Comparison of ENCODE assay signal across 8 cellular contexts in the genomic region with DNA sequence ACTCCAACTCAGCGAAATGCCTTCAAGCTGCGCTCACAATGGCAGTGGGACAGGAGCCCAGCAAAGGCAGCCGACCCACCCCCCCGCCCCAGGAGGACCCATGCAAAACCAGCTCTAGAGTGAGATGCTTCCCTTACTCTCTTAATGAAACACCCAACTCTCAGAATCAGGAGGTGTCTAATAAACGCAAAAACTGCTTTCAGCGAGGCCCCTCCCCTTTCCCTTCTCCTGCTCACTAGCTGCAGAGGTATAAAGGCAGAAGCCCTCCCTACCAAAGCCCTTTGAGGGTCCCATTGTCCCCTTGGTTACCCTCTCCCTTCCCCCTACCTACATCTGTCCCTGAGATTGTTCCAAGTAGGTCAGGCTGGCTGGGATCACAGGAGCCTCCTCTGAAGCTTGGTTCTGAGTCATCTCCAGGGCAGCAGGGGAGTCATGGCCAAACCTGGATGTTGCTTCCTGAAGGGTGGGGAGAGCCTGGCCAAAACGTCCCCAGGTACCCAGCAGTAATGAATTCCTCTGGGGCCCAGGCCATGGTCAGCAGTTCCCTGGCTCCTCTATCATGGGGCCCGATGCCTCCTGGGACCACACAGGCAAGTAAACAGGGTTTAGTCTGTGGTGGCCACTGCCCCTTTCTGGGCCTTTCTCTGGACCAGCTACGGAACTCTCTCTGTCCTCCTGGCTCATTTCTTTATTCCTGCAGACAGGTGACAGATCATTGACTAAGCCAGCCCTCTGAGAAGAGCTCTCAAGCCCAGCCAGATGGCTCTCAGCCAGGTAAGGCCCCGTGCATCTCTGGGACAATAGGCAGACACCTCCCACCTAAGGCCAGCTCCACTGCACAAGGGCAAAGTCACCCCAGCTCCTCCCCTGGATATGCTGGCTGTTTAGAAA. TPM values are rescaled to one million over a fixed set of nuclear protein-coding genes. Genes with fewer than 3 reads are reported as not detected.
A peak's percentile ranks its signal among the peaks of the same experiment; 100 is the strongest.
DNase-seq lines count a peak whose midpoint lies in the region; ATAC-seq and TF ChIP-seq lines count a peak whose summit lies in the region.

No MANE protein-coding gene starts in this region.

- peaks cover 49% of the 10 kb centered on the region for H3K4me1 Mint-ChIP-seq in activated CD4-positive, alpha-beta memory T cell treated with anti-CD3 and anti-CD28 coated beads for 36 hours (ENCODE audit: low read depth)

- no peak for TF ChIP-seq POLR2A in gastroesophageal sphincter (IDR thresholded peaks at IDR 0.05)
- no peak for TF ChIP-seq POLR2A in gastrocnemius medialis (IDR thresholded peaks at IDR 0.05)

- in situ Hi-C loops in gastrocnemius medialis (cut with MboI; ENCODE audit: low sequenced_read_pairs in 4 of 4): no loop called here

- no peak overlapping the region for H3K4me3 Mint-ChIP-seq in activated CD4-positive, alpha-beta memory T cell treated with anti-CD3 and anti-CD28 coated beads for 36 hours

- TF ChIP-seq CTCF in gastroesophageal sphincter (IDR thresholded peaks at IDR 0.05) (no peak), gastrocnemius medialis (IDR thresholded peaks at IDR 0.05 in 4 of 5, conservative IDR thresholded peaks at IDR 0.05 in 1 of 5) (no peak)

- no peak for TF ChIP-seq EP300 in gastroesophageal sphincter (IDR thresholded peaks at IDR 0.05)

- H3K27me3 Mint-ChIP-seq in activated CD4-positive, alpha-beta memory T cell treated with anti-CD3 and anti-CD28 coated beads for 36 hours: no peaks in the 10 kb centered on the region

- H3K9me3 Mint-ChIP-seq in activated CD4-positive, alpha-beta memory T cell treated with anti-CD3 and anti-CD28 coated beads for 36 hours: no peaks in the 10 kb centered on the region

- no peak for ATAC-seq in gastroesophageal sphincter
- peak; percentile 93 to 94 for ATAC-seq in gastrocnemius medialis
- no peak for ATAC-seq in GM19455 (IDR thresholded peaks at IDR 0.05; ENCODE audit: unreplicated experiment)
- ATAC-seq in GM21367 (IDR thresholded peaks at IDR 0.05; ENCODE audit: unreplicated experiment): no peak

- POLR2A ChIA-PET in activated CD4-positive, alpha-beta memory T cell treated with anti-CD3 and anti-CD28 coated beads for 36 hours (lab: Charles Lee): no interaction called here

- WGBS in gastroesophageal sphincter (ENCODE audit: low coverage in 1 of 2), 2 donors: 25% methylated on average over 2 of the region's 10 CpGs; no CpG with 5 or more reads in 1 of the 2 donors

- H3K27me3 ChIP-seq in gastroesophageal sphincter: no peaks in the 10 kb centered on the region
- no peaks in the 10 kb centered on the region for H3K27me3 ChIP-seq in gastrocnemius medialis

- CTCF ChIA-PET in activated CD4-positive, alpha-beta memory T cell treated with anti-CD3 and anti-CD28 coated beads for 36 hours (lab: Charles Lee): interaction anchor here (0.9 to 1.2 kb wide), 4 partner anchors 54 to 1819 kb away, joined by 3 to 4 read pairs (median 3); no protein-coding TSS in a partner anchor

- H3K27ac ChIP-seq in gastroesophageal sphincter (peak overlapping the region in 3 of 4 donors; percentile 70 to 75 (median 74)), gastrocnemius medialis (peak overlapping the region; percentile 88 to 97 (median 95))

- intact Hi-C loops in activated CD4-positive, alpha-beta memory T cell treated with anti-CD3 and anti-CD28 coated beads for 36 hours (cut with micrococcal nuclease): loop anchor here (1.0 kb wide), 1 partner anchor 7 kb away; no protein-coding TSS in a partner anchor
- intact Hi-C loops in gastrocnemius medialis (cut with DNase I; ENCODE audit: low total_unique reads): no loop called here

- DNase-seq in Daoy (ENCODE audit: low read depth) (peak; percentile 65), NCI-H1092 treated with DMSO at 0.1 percent for 48 hours (lab: John Stamatoyannopoulos, UW) (peak; percentile 69), gastrocnemius medialis (peak; percentile 81 to 89), NAMALWA (ENCODE audit: low spot score) (no peak)
- peak; percentile 36 for DNase-seq in activated CD4-positive, alpha-beta memory T cell treated with anti-CD3 and anti-CD28 coated beads for 36 hours

- peaks cover 0 to 31% (median 13%) of the 10 kb centered on the region in 3 donors for H3K4me1 ChIP-seq in gastroesophageal sphincter
- H3K4me1 ChIP-seq in gastrocnemius medialis: peaks cover 50 to 59% of the 10 kb centered on the region in 2 donors

- H3K9me3 ChIP-seq in gastroesophageal sphincter (no peaks in the 10 kb centered on the region), gastrocnemius medialis (no peaks in the 10 kb centered on the region)

- no peaks in the 10 kb centered on the region for H3K36me3 ChIP-seq in gastroesophageal sphincter
- no peaks in the 10 kb centered on the region for H3K36me3 ChIP-seq in gastrocnemius medialis

- H3K4me3 ChIP-seq in gastroesophageal sphincter (peak overlapping the region in 1 of 2 donors; percentile 2), gastrocnemius medialis (peak overlapping the region; percentile 16 to 40 (median 28))

- H3K27ac Mint-ChIP-seq in activated CD4-positive, alpha-beta memory T cell treated with anti-CD3 and anti-CD28 coated beads for 36 hours: peak overlapping the region; percentile 49

- no peaks in the 10 kb centered on the region for H3K36me3 Mint-ChIP-seq in activated CD4-positive, alpha-beta memory T cell treated with anti-CD3 and anti-CD28 coated beads for 36 hours

RNA-seq across cellular contexts. Expression of a gene that starts 8.6 kb away (rescaled TPM):
- total RNA-seq in Daoy (2014; rRNA removed; shearing (Covaris generic)): 2.8 and 4.1 TPM in 2 replicates
- 1 to 10 TPM; 5.3 to 5.7 TPM for total RNA-seq in activated CD4-positive, alpha-beta memory T cell treated with anti-CD3 and anti-CD28 coated beads for 36 hours
- total RNA-seq in gastroesophageal sphincter (10 to 100 TPM in 3 of 4 donors, 1 to 10 TPM in 1; 8.8 to 21.3 (median 11.8) TPM), gastrocnemius medialis (1 to 10 TPM; 4.8 to 7.0 (median 6.8) TPM)

Comparison
In these comparisons a context has a peak if more than half of its experiments do, and no peak if none do; other contexts are left out.
1. ATAC-seq: peak in gastrocnemius medialis (2 of 2); none in gastroesophageal sphincter (single experiment), GM19455 (single experiment) and GM21367 (single experiment).